ENCODE assay signal across 9 cellular contexts in the genomic region with DNA sequence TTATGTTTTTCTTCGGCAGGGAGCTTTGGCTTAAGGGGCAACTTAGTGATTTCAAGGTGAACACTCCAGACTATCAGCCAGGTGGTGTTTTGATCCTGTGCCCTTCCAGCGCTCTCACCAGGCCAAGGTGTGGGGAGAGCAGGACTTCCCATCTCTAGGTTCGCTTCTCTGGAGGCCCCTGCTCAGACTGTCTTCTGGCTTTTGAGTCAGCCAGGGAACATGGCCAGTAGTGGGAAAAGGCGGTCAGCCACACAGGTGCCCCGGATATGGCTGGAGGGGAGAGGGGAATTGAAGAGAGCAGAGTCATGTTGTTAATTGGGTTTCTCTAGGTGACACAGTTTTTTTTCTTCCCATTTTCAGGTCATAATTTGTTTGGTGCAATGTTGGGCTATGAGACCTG. TPM values are rescaled to one million over a fixed set of nuclear protein-coding genes. Genes with fewer than 3 reads are reported as not detected.
DNase-seq lines count a peak whose midpoint lies in the region; ATAC-seq, FAIRE-seq and TF ChIP-seq lines count a peak whose summit lies in the region.
"Had no signal": no experiment of that assay in that cellular context is flagged by ENCODE, and none has a peak within 500 bp of the region (broad histone marks: within the 10 kb centered on the region; RNA-seq: fewer than 3 reads in every experiment).

No MANE protein-coding gene starts in this region.

- no peak for TF ChIP-seq CTCF in A673 (conservative IDR thresholded peaks at IDR 0.05; ENCODE audit: low read depth, low read length)
- no peak for TF ChIP-seq CTCF in bronchial epithelial cell (IDR thresholded peaks at IDR 0.05; ENCODE audit: insufficient read depth, low read length, severe bottlenecking)

- H3K9me3 ChIP-seq in A673 (ENCODE audit: low read depth, low read length, poor library complexity, severe bottlenecking) (no peaks in the 10 kb centered on the region), HUES48 (ENCODE audit: control insufficient read depth, insufficient read depth, low read length) (no peaks in the 10 kb centered on the region), mucosa of rectum (ENCODE audit: control insufficient read depth in 2 of 2, low read length in 2 of 2) (no peaks in the 10 kb centered on the region)

- H3K4me3 ChIP-seq in A673 (ENCODE audit: low read depth, low read length, poor library complexity, severe bottlenecking), result peak overlapping the region; percentile 88
- peak overlapping the region; percentile 75 for H3K4me3 ChIP-seq in HUES48 (ENCODE audit: low read depth, low read length)
- peak overlapping the region; percentile 99 for H3K4me3 ChIP-seq in bronchial epithelial cell (ENCODE audit: low read depth, low read length)
- H3K4me3 ChIP-seq in mucosa of rectum (ENCODE audit: low read length in 2 of 2), result peak overlapping the region; percentile 88 to 95

- H3K36me3 ChIP-seq in A673 (ENCODE audit: insufficient read depth, low read length, poor library complexity, severe bottlenecking) (no peaks in the 10 kb centered on the region), HUES48 (ENCODE audit: control insufficient read depth, insufficient read depth, low read length) (peaks cover 12% of the 10 kb centered on the region), bronchial epithelial cell (ENCODE audit: control insufficient read depth, insufficient read depth, low read length) (peaks cover 5% of the 10 kb centered on the region), mucosa of rectum (ENCODE audit: control insufficient read depth in 2 of 2, insufficient read depth in 2 of 2, low read length in 2 of 2) (peaks cover 4 to 11% of the 10 kb centered on the region in 2 donors)

- H3K27me3 ChIP-seq in A673 (replicated peaks; ENCODE audit: insufficient read depth, low read depth, low read length, poor library complexity) (no peaks in the 10 kb centered on the region), HUES48 (ENCODE audit: control insufficient read depth, insufficient read depth, low read length) (no peaks in the 10 kb centered on the region), bronchial epithelial cell (ENCODE audit: control insufficient read depth, insufficient read depth, low read length) (no peaks in the 10 kb centered on the region), mucosa of rectum (ENCODE audit: control insufficient read depth in 2 of 2, insufficient read depth in 2 of 2, low read length in 2 of 2) (no peaks in the 10 kb centered on the region)

- H3K27ac ChIP-seq in A673 (ENCODE audit: low read depth, low read length, poor library complexity, severe bottlenecking) (peak overlapping the region; percentile 84), HUES48 (ENCODE audit: low read depth, low read length) (peak overlapping the region; percentile 76), mucosa of rectum (ENCODE audit: low read depth in 2 of 2, low read length in 2 of 2) (peak overlapping the region; percentile 97)

- intact Hi-C loops in A673 (cut with micrococcal nuclease; ENCODE audit: unreplicated experiment), result no loop called here

- CTCF ChIA-PET in A673 (lab: Charles Lee), result no interaction called here

- DNase-seq in A673 (ENCODE audit: low spot score) (no peak), bronchial epithelial cell (ENCODE audit: low read depth) (no peak), amygdala (lab: John Stamatoyannopoulos, UW) (no peak), NCI-H2107 treated with DMSO at 0.1 percent for 48 hours (lab: John Stamatoyannopoulos, UW; ENCODE audit: unreplicated experiment) (no peak), HTR-8/SVneo (ENCODE audit: insufficient read length, low spot score) (no peak)

- POLR2A ChIA-PET in A673 (lab: Charles Lee; ENCODE audit: low non-redundant PET), result no interaction called here

- H3K9ac ChIP-seq in HUES48 (ENCODE audit: low read depth, low read length) (peak overlapping the region; percentile 11; the same call in 1 of the 2 replicates), mucosa of rectum (ENCODE audit: low read depth in 1 of 2, low read length in 2 of 2) (peak overlapping the region; percentile 74 to 91)

- FAIRE-seq in bronchial epithelial cell (lab: Jason Lieb, UNC), result no peak
- FAIRE-seq in HTR-8/SVneo (lab: Jason Lieb, UNC), result no peak

- BruUV-seq in A673 (replicated peaks; lab: Mats Ljungman, UMichigan), result no TSS peak

- ATAC-seq in GM18520 (IDR thresholded peaks at IDR 0.05; ENCODE audit: unreplicated experiment), result no peak

- H3K4me1 ChIP-seq in A673 (ENCODE audit: insufficient read depth, low read length, poor library complexity, severe bottlenecking) (peaks cover 3% of the 10 kb centered on the region), HUES48 (ENCODE audit: control insufficient read depth, insufficient read depth, low read length) (peaks cover 7% of the 10 kb centered on the region), mucosa of rectum (ENCODE audit: control insufficient read depth in 2 of 2, insufficient read depth in 2 of 2, low read length in 2 of 2) (peaks cover 23 to 25% of the 10 kb centered on the region in 2 donors)

RNA-seq across cellular contexts. Expression of a gene that starts 1.5 kb away (rescaled TPM):
- total RNA-seq in A673 (2021) (67.7 and 72.1 TPM in 2 replicates), bronchial epithelial cell (58.4 and 91.7 TPM in 2 replicates)

RNA-seq across cellular contexts. Expression of a gene that starts 27.7 kb away (rescaled TPM):
- total RNA-seq in A673 (2021), result 20.1 and 31.7 TPM in 2 replicates
- 20.0 and 41.6 TPM in 2 replicates for total RNA-seq in bronchial epithelial cell

RNA-seq across cellular contexts. Expression of a gene that starts 38.7 kb away (rescaled TPM):
- 332 and 371 TPM in 2 replicates for total RNA-seq in A673 (2021)
- total RNA-seq in bronchial epithelial cell, result 144 and 157 TPM in 2 replicates

RNA-seq across cellular contexts. Expression of a gene that starts 45.9 kb away (rescaled TPM):
- total RNA-seq in A673 (2021) (not detected in 2 replicates), bronchial epithelial cell (not detected in 2 replicates)
- total RNA-seq: HT1080 had no signal
